ENCODE assay signal across 9 cellular contexts in genomic region chr5:75610859-75611323, GRCh38. TPM values are rescaled to one million over a fixed set of nuclear protein-coding genes. Genes with fewer than 3 reads are reported as not detected.
DNase-seq lines count a peak whose midpoint lies in the region; ATAC-seq and TF ChIP-seq lines count a peak whose summit lies in the region.
"Not testable (repeated sequence)": the region's sequence is repeated elsewhere in the genome, so short reads cannot be mapped to it uniquely, and the experiment has no call there.
"Had no signal": no experiment of that assay in that cellular context is flagged by ENCODE, and none has a peak within 500 bp of the region (broad histone marks: within the 10 kb centered on the region; RNA-seq: fewer than 3 reads in every experiment).

No MANE protein-coding gene starts in this region.

- not testable (repeated sequence) for BruUV-seq in mammary epithelial cell (replicated peaks; lab: Mats Ljungman, UMichigan)

- H3K4me3 ChIP-seq in BE2C (ENCODE audit: low read depth, low read length) (peak overlapping the region; percentile 64), RWPE2 (ENCODE audit: severe bottlenecking) (peak overlapping the region; percentile 26), mammary epithelial cell (replicated peaks in 1 of 3; ENCODE audit: insufficient read depth in 1 of 3, low read depth in 2 of 3, low read length in 3 of 3) (peak overlapping the region in 1 of 3 experiments; percentile 27), fibroblast of lung (replicated peaks in 1 of 4; ENCODE audit: control extremely low read depth in 1 of 4, insufficient read depth in 1 of 4, low read depth in 3 of 4, low read length in 4 of 4) (peak overlapping the region in 3 of 4 experiments; percentile 39 to 71 (median 70)), neural progenitor cell (peak overlapping the region; percentile 64), stomach (peak overlapping the region; percentile 50 to 60 (median 56))

- CTCF ChIA-PET in mammary epithelial cell (lab: Charles Lee; ENCODE audit: low non-redundant PET): not testable (repeated sequence)

- not testable (repeated sequence) for H3K27me3 Mint-ChIP-seq in HFFc6 (ENCODE audit: insufficient read depth); neural progenitor cell (ENCODE audit: insufficient read depth, low read depth)

- TF ChIP-seq POLR2A in stomach (IDR thresholded peaks at IDR 0.05): not testable (repeated sequence)

- H3K4me3 Mint-ChIP-seq in HFFc6: peak overlapping the region; percentile 81
- H3K4me3 Mint-ChIP-seq in neural progenitor cell: peak overlapping the region; percentile 82

- H3K9me3 Mint-ChIP-seq in HFFc6, neural progenitor cell: not testable (repeated sequence)

- in situ Hi-C loops in mammary epithelial cell (cut with MboI; ENCODE audit: low sequenced_read_pairs in 2 of 2): not testable (repeated sequence)

- TF ChIP-seq EP300 in stomach (IDR thresholded peaks at IDR 0.05): not testable (repeated sequence)

- DNase-seq in BE2C: peak; percentile 62
- DNase-seq in HFFc6; RWPE2 (ENCODE audit: low spot score); mammary epithelial cell; fibroblast of lung (ENCODE audit: low read depth in 2 of 2); stomach: not testable (repeated sequence)
- peak in 1 of 2 donors; percentile 43 for DNase-seq in left colon
- DNase-seq in neural progenitor cell (ENCODE audit: low spot score): peak; percentile 66

- H3F3A ChIP-seq in neural progenitor cell (ENCODE audit: low read depth): peaks cover 21% of the 10 kb centered on the region

- H3K4me2 ChIP-seq in mammary epithelial cell (ENCODE audit: insufficient read depth, low read depth, low read length) (peak overlapping the region; percentile 96), fibroblast of lung (ENCODE audit: extremely low read depth, insufficient read depth, low read length) (peak overlapping the region; percentile 91), neural progenitor cell (peak overlapping the region; percentile 89)

- H3K4me1 Mint-ChIP-seq in HFFc6 (ENCODE audit: low read depth): peaks cover 16% of the 10 kb centered on the region
- peaks cover 17% of the 10 kb centered on the region for H3K4me1 Mint-ChIP-seq in neural progenitor cell

- peak overlapping the region; percentile 76 for H3K27ac Mint-ChIP-seq in HFFc6
- not testable (repeated sequence) for H3K27ac Mint-ChIP-seq in neural progenitor cell

- not testable (repeated sequence) for TF ChIP-seq CTCF in BE2C (IDR thresholded peaks at IDR 0.05; ENCODE audit: low read depth, low read length); HFFc6 (IDR thresholded peaks at IDR 0.05); RWPE2 (IDR thresholded peaks at IDR 0.05; ENCODE audit: poor library complexity, severe bottlenecking); mammary epithelial cell (conservative IDR thresholded peaks at IDR 0.05 in 1 of 2, IDR thresholded peaks at IDR 0.05 in 1 of 2; ENCODE audit: extremely low read depth in 1 of 2, insufficient read depth in 1 of 2, low read depth in 1 of 2, low read length in 2 of 2); fibroblast of lung (conservative IDR thresholded peaks at IDR 0.05 in 1 of 2, IDR thresholded peaks at IDR 0.05 in 1 of 2; ENCODE audit: low read depth in 1 of 2, low read length in 2 of 2); neural progenitor cell (IDR thresholded peaks at IDR 0.05); stomach (IDR thresholded peaks at IDR 0.05)

- not testable (repeated sequence) for H3K27me3 ChIP-seq in BE2C; RWPE2 (ENCODE audit: insufficient read depth, poor library complexity, severe bottlenecking); mammary epithelial cell (ENCODE audit: insufficient read depth, low read length); fibroblast of lung (ENCODE audit: control insufficient read depth, insufficient read depth, low read length); neural progenitor cell; stomach

- 57% methylated on average over 11 of the region's 11 CpGs for WGBS in mammary epithelial cell (ENCODE audit: low coverage, missing lambda C conversion rate)
- WGBS in stomach, 5 donors: 11 to 33% (median 21%) methylated on average over 11 of the region's 11 CpGs

- H3K9ac ChIP-seq in mammary epithelial cell (ENCODE audit: insufficient read depth, low read length); fibroblast of lung (ENCODE audit: insufficient read depth, low read length); neural progenitor cell: not testable (repeated sequence)

- not testable (repeated sequence) for H3K36me3 Mint-ChIP-seq in HFFc6 (ENCODE audit: low read depth); neural progenitor cell

- H3K4me1 ChIP-seq in BE2C; RWPE2 (ENCODE audit: insufficient read depth, poor library complexity, severe bottlenecking); fibroblast of lung (ENCODE audit: control insufficient read depth, extremely low read depth, insufficient read depth, low read length); neural progenitor cell: not testable (repeated sequence)
- H3K4me1 ChIP-seq in mammary epithelial cell (ENCODE audit: insufficient read depth, low read length) (peaks cover 10% of the 10 kb centered on the region), stomach (peaks cover 0 to 19% (median 14%) of the 10 kb centered on the region in 4 donors)

- H3K9me3 ChIP-seq in BE2C; RWPE2 (ENCODE audit: severe bottlenecking); mammary epithelial cell (replicated peaks; ENCODE audit: insufficient read depth, low read length); fibroblast of lung (ENCODE audit: control insufficient read depth, insufficient read depth, low read depth, low read length); neural progenitor cell (ENCODE audit: low read depth); stomach: not testable (repeated sequence)

- intact Hi-C loops in mammary epithelial cell (cut with micrococcal nuclease); left colon (cut with DNase I, micrococcal nuclease); stomach (cut with DNase I; ENCODE audit: low total_unique reads): not testable (repeated sequence)

- ATAC-seq in RWPE2 (ENCODE audit: low read depth): not testable (repeated sequence)
- peak; percentile 57 for ATAC-seq in left colon

- not testable (repeated sequence) for H4K20me1 ChIP-seq in mammary epithelial cell (ENCODE audit: insufficient read depth, low read length); fibroblast of lung (ENCODE audit: control insufficient read depth, extremely low read depth, insufficient read depth, low read length); neural progenitor cell (ENCODE audit: low read depth)

- not testable (repeated sequence) for H3K79me2 ChIP-seq in mammary epithelial cell (ENCODE audit: insufficient read depth, low read length); fibroblast of lung (ENCODE audit: control insufficient read depth, insufficient read depth, low read length); neural progenitor cell (ENCODE audit: low read depth)

- not testable (repeated sequence) for H3K27ac ChIP-seq in RWPE2 (ENCODE audit: poor library complexity, severe bottlenecking); mammary epithelial cell (ENCODE audit: insufficient read depth, low read depth, low read length); fibroblast of lung (ENCODE audit: insufficient read depth, low read length); neural progenitor cell
- H3K27ac ChIP-seq in stomach: peak overlapping the region in 4 of 5 donors; percentile 69 to 87 (median 80)

- H3K36me3 ChIP-seq in BE2C; RWPE2 (ENCODE audit: low read depth); mammary epithelial cell (ENCODE audit: insufficient read depth, low read length); fibroblast of lung (ENCODE audit: control insufficient read depth, insufficient read depth, low read length); neural progenitor cell; stomach: not testable (repeated sequence)

- H2AFZ ChIP-seq in mammary epithelial cell (ENCODE audit: low read depth, low read length) (peak overlapping the region; percentile 85), neural progenitor cell (replicated peaks) (peak overlapping the region; percentile 73)
- not testable (repeated sequence) for H2AFZ ChIP-seq in fibroblast of lung (ENCODE audit: low read length)

- dilution Hi-C loops in mammary epithelial cell (cut with HindIII; ENCODE audit: low sequenced_read_pairs): not testable (repeated sequence)

RNA-seq across cellular contexts. Expression of gene ANKDD1B, which starts 0.4 kb away (rescaled TPM):
- 0.73 TPM for polyA plus RNA-seq in BE2C (2012; ENCODE audit: insufficient read depth, insufficient read length, low read depth)
- under 1 TPM in 5 of 6 experiments, not detected in 1; 0.09 to 0.17 (median 0.14) TPM for total RNA-seq in HFFc6 (2021; fragmentation: NEBNext Ultra II Directional; extraction: Animal tissue kit (Norgen Biotek cat#: 25700))
- 1 to 10 TPM in 1 of 2 donors, under 1 TPM in 1; 0.52 to 1.5 TPM for total RNA-seq in mammary epithelial cell
- 0.06 TPM for polyA plus RNA-seq in mammary epithelial cell
- not detected for polyA minus RNA-seq in mammary epithelial cell
- 0.51 and 0.66 TPM in 2 replicates for total RNA-seq in fibroblast of lung
- 0.03 and 0.07 TPM in 2 replicates for polyA plus RNA-seq in fibroblast of lung
- polyA plus RNA-seq in fibroblast of lung (2012): not detected in 2 replicates
- not detected in 2 replicates for polyA minus RNA-seq in fibroblast of lung (ENCODE audit: low replicate concordance)
- 1 to 10 TPM; 7.1 to 8.6 TPM for total RNA-seq in left colon
- total RNA-seq in neural progenitor cell (ENCODE audit: low replicate concordance): 0.40 and 0.60 TPM in 2 replicates
- total RNA-seq in stomach: 10 to 100 TPM in 1 of 5 donors, 1 to 10 TPM in 2, not detected in 2; 6.2 to 11.6 (median 7.7) TPM
- 1 to 10 TPM in 1 of 3 donors, under 1 TPM in 2; 0.37 to 1.1 (median 0.85) TPM for polyA plus RNA-seq in stomach
- total RNA-seq: H4 had no signal
